In the genomic region with DNA sequence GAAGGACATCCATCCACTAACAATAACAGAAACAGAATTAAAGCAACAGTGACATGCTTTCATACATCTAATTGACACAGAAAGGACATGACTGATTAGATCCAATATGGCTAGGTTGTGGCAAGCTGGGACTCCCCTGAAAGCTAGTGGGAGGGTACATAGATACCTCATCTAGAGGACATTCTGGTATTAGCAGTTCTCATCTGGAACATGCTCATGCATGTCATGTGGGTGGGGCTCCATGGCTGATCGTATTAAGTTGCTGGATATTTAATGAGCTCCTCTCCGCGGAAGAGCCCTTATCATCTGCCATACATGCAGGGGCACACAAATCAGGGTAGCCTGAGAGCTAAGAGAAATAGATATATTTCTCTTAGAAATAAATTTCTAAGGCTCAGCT, we compare ENCODE assay signal across 28 cellular contexts.
"Had no signal": no experiment of that assay in that cellular context is flagged by ENCODE, and none has a peak within 500 bp of the region (broad histone marks: within the 10 kb centered on the region; RNA-seq: fewer than 3 reads in every experiment).

No MANE protein-coding gene starts in this region.

- DNase-seq: activated CD4-positive, alpha-beta T cell treated with anti-CD3 and anti-CD28 coated beads for 36 hours; activated CD4-positive, CD25-positive, alpha-beta regulatory T cell; activated CD8-positive, alpha-beta memory T cell treated with anti-CD3 and anti-CD28 coated beads, Interleukin-2, amount 10 ng/mL, durations not matched to agents 7 days and 5 days; activated CD8-positive, alpha-beta T cell treated with anti-CD3 and anti-CD28 coated beads, Interleukin-2, amount 10 ng/mL, durations not matched to agents 7 days and 5 days; activated naive CD4-positive, alpha-beta T cell treated with Interleukin-2 at 50 U/mL for 16 hours; activated T-cell treated with anti-CD3 and anti-CD28 coated beads, Interleukin-2, amount 50 U/mL, for 72 hours; anterior cingulate cortex; cerebellar nuclear complex; colonic mucosa; effector memory CD4-positive, alpha-beta T cell; erythroblast; gastrocnemius medialis; glutamatergic neuron; hippocampal formation; left cardiac atrium; naive thymus-derived CD4-positive, alpha-beta T cell; nucleus accumbens; pancreas; retina; sigmoid colon; small intestine; stimulated activated CD4-positive, alpha-beta T cell treated with anti-CD3 and anti-CD28 coated beads, Interleukin-4, amount 100 ng/mL, for 24 hours; trophoblast cell; uterus had no signal

- FAIRE-seq: keratinocyte, pancreas, small intestine had no signal

- H3K27ac ChIP-seq: colonic mucosa, gastrocnemius medialis, pancreas, prostate gland, sigmoid colon, thoracic aorta, uterus had no signal

- H3K36me3 ChIP-seq: colonic mucosa, gastrocnemius medialis, pancreas, prostate gland, sigmoid colon, thoracic aorta, uterus had no signal

- H3K4me1 ChIP-seq: colonic mucosa, gastrocnemius medialis, pancreas, prostate gland, uterus had no signal

- ATAC-seq: activated CD4-positive, alpha-beta T cell treated with anti-CD3 and anti-CD28 coated beads for 36 hours; activated CD8-positive, alpha-beta memory T cell treated with anti-CD3 and anti-CD28 coated beads, Interleukin-2, amount 10 ng/mL, durations not matched to agents 7 days and 5 days; activated CD8-positive, alpha-beta T cell treated with anti-CD3 and anti-CD28 coated beads, Interleukin-2, amount 10 ng/mL, durations not matched to agents 7 days and 5 days; activated T-cell treated with anti-CD3 and anti-CD28 coated beads, Interleukin-2, amount 50 U/mL, for 72 hours; gastrocnemius medialis; left cardiac atrium; naive thymus-derived CD4-positive, alpha-beta T cell; pancreas; stimulated activated effector memory CD8-positive, alpha-beta T cell treated with anti-CD3 and anti-CD28 coated beads, Interleukin-12 subunit alpha, Interleukin-12 subunit beta, amount 100 ng/mL, for 72 hours had no signal

- H3K9me3 ChIP-seq: colonic mucosa, gastrocnemius medialis, pancreas, prostate gland, sigmoid colon, thoracic aorta, uterus had no signal

- H3K27me3 ChIP-seq: colonic mucosa, gastrocnemius medialis, pancreas, sigmoid colon, uterus had no signal

- H3K4me3 ChIP-seq: colonic mucosa, gastrocnemius medialis, pancreas, prostate gland, sigmoid colon, thoracic aorta, uterus had no signal
